In the genomic region with DNA sequence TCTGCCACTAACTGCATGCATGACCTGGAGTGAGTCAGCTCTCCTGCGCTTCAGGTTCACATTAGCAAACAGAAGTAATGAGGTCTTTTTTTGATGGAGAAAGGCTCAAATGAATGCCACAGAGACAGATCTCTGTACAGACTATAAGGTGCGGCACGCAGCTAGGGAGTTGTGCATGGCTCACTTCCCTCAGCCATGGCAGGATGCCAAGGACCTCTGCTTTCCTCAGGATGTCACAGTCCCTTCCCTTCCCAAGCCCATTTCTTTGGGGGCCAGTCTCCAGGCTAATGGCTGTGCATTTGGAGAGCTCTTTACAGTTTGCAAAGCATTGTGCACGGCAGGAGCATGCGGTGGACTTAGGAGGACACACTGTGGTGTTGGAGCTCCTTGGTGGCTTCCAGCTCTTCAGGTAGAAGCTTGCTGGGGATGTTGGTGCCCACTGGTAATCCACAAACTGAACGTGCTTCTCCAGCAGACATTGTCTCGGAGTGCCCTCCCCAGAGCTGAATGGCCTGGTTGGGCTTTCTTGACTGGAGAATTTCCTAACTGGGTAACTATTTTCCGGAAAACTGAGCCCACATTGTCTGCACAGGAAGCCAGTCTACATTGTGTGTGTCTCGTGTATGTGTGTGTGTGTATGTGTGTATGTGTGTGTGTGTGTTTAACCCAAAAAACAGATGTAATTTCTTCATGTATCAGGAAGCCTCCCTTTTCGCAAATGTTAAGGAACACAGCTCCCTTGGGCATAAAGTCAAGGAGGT, we compare ENCODE assay signal across 13 cellular contexts.
A peak's percentile ranks its signal among the peaks of the same experiment; 100 is the strongest.
DNase-seq lines count a peak whose midpoint lies in the region; ATAC-seq and TF ChIP-seq lines count a peak whose summit lies in the region.
"Had no signal": no experiment of that assay in that cellular context is flagged by ENCODE, and none has a peak within 500 bp of the region (broad histone marks: within the 10 kb centered on the region; RNA-seq: fewer than 3 reads in every experiment).

No MANE protein-coding gene starts in this region.

- peaks cover 85% of the 10 kb centered on the region for H3K4me1 Mint-ChIP-seq in brain
- peaks cover 58% of the 10 kb centered on the region for H3K4me1 Mint-ChIP-seq in activated naive CD8-positive, alpha-beta T cell treated with anti-CD3 and anti-CD28 coated beads for 36 hours

- CTCF ChIA-PET in A673 (lab: Charles Lee) = no interaction called here

- DNase-seq in A673 (ENCODE audit: low spot score) (peak; percentile 63), kidney tubule cell (ENCODE audit: low spot score) (peak; percentile 82), NCI-H226 (no peak), GM03348 (ENCODE audit: low spot score) (no peak)
- no peak for DNase-seq in activated naive CD8-positive, alpha-beta T cell treated with anti-CD3 and anti-CD28 coated beads for 36 hours
- DNase-seq: activated CD8-positive, alpha-beta memory T cell treated with anti-CD3 and anti-CD28 coated beads for 24 hours; CD4-positive, CD25-positive, alpha-beta regulatory T cell; SW 1271 had no signal

- peaks cover 22% of the 10 kb centered on the region for H3K4me1 ChIP-seq in A673 (ENCODE audit: insufficient read depth, low read length, poor library complexity, severe bottlenecking)

- TF ChIP-seq EP300 in Ishikawa (IDR thresholded peaks at IDR 0.05; ENCODE audit: borderline replicate concordance) = peak; percentile 24; the same call in 1 of the 2 replicates

- H3K27me3 ChIP-seq in A673 (replicated peaks; ENCODE audit: insufficient read depth, low read depth, low read length, poor library complexity) = no peaks in the 10 kb centered on the region
- H3K27me3 ChIP-seq: gastroesophageal sphincter had no signal

- POLR2A ChIA-PET in A673 (lab: Charles Lee; ENCODE audit: low non-redundant PET) = interaction anchor here (0.7 kb wide), 1 partner anchor 691 kb away, joined by 4 read pairs; no protein-coding TSS in a partner anchor

- TF ChIP-seq CTCF in A673 (conservative IDR thresholded peaks at IDR 0.05; ENCODE audit: low read depth, low read length) (no peak), brain (conservative IDR thresholded peaks at IDR 0.05) (no peak)

- H3K4me3 ChIP-seq in A673 (ENCODE audit: low read depth, low read length, poor library complexity, severe bottlenecking) = no peak overlapping the region
- H3K4me3 ChIP-seq: gastroesophageal sphincter, mucosa of descending colon had no signal

- peaks cover 6% of the 10 kb centered on the region for H3K27me3 Mint-ChIP-seq in brain
- peaks cover 10% of the 10 kb centered on the region for H3K27me3 Mint-ChIP-seq in activated naive CD8-positive, alpha-beta T cell treated with anti-CD3 and anti-CD28 coated beads for 36 hours
- H3K27me3 Mint-ChIP-seq: CD4-positive, CD25-positive, alpha-beta regulatory T cell had no signal

- peaks cover 0 to 3% (median 0%) of the 10 kb centered on the region in 5 experiments for H3K9me3 Mint-ChIP-seq in brain
- H3K9me3 Mint-ChIP-seq in activated naive CD8-positive, alpha-beta T cell treated with anti-CD3 and anti-CD28 coated beads for 36 hours = no peaks in the 10 kb centered on the region

- no peaks in the 10 kb centered on the region for H3K36me3 ChIP-seq in A673 (ENCODE audit: insufficient read depth, low read length, poor library complexity, severe bottlenecking)
- H3K36me3 ChIP-seq: gastroesophageal sphincter had no signal

- no peaks in the 10 kb centered on the region for H3K9me3 ChIP-seq in A673 (ENCODE audit: low read depth, low read length, poor library complexity, severe bottlenecking)
- H3K9me3 ChIP-seq: gastroesophageal sphincter, mucosa of descending colon had no signal

- peak; percentile 28; the same call in 1 of the 2 replicates for TF ChIP-seq RAD21 in Ishikawa (IDR thresholded peaks at IDR 0.05; ENCODE audit: low read depth)

- no peak for ATAC-seq in HG03175 (IDR thresholded peaks at IDR 0.05; ENCODE audit: unreplicated experiment)
- ATAC-seq: mucosa of descending colon had no signal

- no peak overlapping the region for H3K27ac ChIP-seq in A673 (ENCODE audit: low read depth, low read length, poor library complexity, severe bottlenecking)

- intact Hi-C loops in A673 (cut with micrococcal nuclease; ENCODE audit: unreplicated experiment) = no loop called here

- no TSS peak for BruUV-seq in A673 (replicated peaks; lab: Mats Ljungman, UMichigan)

- peak overlapping the region in 4 of 5 experiments; percentile 0 to 72 (median 28) for H3K27ac Mint-ChIP-seq in brain
- no peak overlapping the region for H3K27ac Mint-ChIP-seq in activated naive CD8-positive, alpha-beta T cell treated with anti-CD3 and anti-CD28 coated beads for 36 hours
- H3K27ac Mint-ChIP-seq: CD4-positive, CD25-positive, alpha-beta regulatory T cell had no signal

- peak overlapping the region in 1 of 5 experiments; percentile 2 for H3K4me3 Mint-ChIP-seq in brain
- H3K4me3 Mint-ChIP-seq in activated naive CD8-positive, alpha-beta T cell treated with anti-CD3 and anti-CD28 coated beads for 36 hours = no peak overlapping the region
- H3K4me3 Mint-ChIP-seq: CD4-positive, CD25-positive, alpha-beta regulatory T cell had no signal

- H3K36me3 Mint-ChIP-seq in brain = no peaks in the 10 kb centered on the region
- no peaks in the 10 kb centered on the region for H3K36me3 Mint-ChIP-seq in activated naive CD8-positive, alpha-beta T cell treated with anti-CD3 and anti-CD28 coated beads for 36 hours
- H3K36me3 Mint-ChIP-seq: CD4-positive, CD25-positive, alpha-beta regulatory T cell had no signal

TF ChIP-seq in Ishikawa, 13 proteins besides CTCF, POLR2A, EP300 and RAD21:
- TF ChIP-seq NFIC (IDR thresholded peaks at IDR 0.05) (peak; percentile 83), TCF12 (IDR thresholded peaks at IDR 0.05; ENCODE audit: low read depth) (peak; percentile 45; the same call in 1 of the 2 replicates), TEAD4 (IDR thresholded peaks at IDR 0.05) (0 out of 2 replicates have a peak, but pooled peaks have one; percentile 24)
- TF ChIP-seq, protein P1, sequence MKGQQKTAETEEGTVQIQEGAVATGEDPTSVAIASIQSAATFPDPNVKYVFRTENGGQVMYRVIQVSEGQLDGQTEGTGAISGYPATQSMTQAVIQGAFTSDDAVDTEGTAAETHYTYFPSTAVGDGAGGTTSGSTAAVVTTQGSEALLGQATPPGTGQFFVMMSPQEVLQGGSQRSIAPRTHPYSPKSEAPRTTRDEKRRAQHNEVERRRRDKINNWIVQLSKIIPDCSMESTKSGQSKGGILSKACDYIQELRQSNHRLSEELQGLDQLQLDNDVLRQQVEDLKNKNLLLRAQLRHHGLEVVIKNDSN (IDR thresholded peaks at IDR 0.05) = no peak
- TF ChIP-seq, protein P2, sequence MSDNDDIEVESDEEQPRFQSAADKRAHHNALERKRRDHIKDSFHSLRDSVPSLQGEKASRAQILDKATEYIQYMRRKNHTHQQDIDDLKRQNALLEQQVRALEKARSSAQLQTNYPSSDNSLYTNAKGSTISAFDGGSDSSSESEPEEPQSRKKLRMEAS (IDR thresholded peaks at IDR 0.05) = peak; percentile 58
- TF ChIP-seq, protein P3, sequence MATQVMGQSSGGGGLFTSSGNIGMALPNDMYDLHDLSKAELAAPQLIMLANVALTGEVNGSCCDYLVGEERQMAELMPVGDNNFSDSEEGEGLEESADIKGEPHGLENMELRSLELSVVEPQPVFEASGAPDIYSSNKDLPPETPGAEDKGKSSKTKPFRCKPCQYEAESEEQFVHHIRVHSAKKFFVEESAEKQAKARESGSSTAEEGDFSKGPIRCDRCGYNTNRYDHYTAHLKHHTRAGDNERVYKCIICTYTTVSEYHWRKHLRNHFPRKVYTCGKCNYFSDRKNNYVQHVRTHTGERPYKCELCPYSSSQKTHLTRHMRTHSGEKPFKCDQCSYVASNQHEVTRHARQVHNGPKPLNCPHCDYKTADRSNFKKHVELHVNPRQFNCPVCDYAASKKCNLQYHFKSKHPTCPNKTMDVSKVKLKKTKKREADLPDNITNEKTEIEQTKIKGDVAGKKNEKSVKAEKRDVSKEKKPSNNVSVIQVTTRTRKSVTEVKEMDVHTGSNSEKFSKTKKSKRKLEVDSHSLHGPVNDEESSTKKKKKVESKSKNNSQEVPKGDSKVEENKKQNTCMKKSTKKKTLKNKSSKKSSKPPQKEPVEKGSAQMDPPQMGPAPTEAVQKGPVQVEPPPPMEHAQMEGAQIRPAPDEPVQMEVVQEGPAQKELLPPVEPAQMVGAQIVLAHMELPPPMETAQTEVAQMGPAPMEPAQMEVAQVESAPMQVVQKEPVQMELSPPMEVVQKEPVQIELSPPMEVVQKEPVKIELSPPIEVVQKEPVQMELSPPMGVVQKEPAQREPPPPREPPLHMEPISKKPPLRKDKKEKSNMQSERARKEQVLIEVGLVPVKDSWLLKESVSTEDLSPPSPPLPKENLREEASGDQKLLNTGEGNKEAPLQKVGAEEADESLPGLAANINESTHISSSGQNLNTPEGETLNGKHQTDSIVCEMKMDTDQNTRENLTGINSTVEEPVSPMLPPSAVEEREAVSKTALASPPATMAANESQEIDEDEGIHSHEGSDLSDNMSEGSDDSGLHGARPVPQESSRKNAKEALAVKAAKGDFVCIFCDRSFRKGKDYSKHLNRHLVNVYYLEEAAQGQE (IDR thresholded peaks at IDR 0.05; ENCODE audit: low read depth) = no peak

Comparison
In these comparisons a context has a peak if more than half of its experiments do, and no peak if none do; other contexts are left out.
1. DNase-seq: peak in A673 (single experiment) and kidney tubule cell (single experiment); none in NCI-H226 (single experiment), activated naive CD8-positive, alpha-beta T cell treated with anti-CD3 and anti-CD28 coated beads for 36 hours (single experiment) and GM03348 (single experiment).